Comparison of ENCODE assay signal across 22 cellular contexts in the genomic region with DNA sequence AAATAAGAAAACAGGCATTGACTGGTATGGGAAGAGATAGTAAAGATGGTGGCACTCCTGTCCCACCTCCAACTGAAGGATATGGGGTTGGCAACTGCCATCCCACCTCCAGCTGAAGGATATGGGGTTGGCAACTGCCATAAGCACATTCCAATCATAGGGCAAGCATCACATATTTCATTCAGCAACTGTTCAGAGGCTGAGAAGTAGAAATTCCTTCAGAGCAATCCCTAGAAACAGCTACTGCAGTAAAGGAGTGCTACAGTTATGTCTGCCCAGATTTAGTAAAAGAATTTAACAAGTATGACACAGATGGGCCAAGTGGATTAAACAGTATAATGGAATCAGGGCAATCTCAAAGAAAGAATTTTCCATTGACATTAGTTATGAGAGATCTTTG.
"Had no signal": no experiment of that assay in that cellular context is flagged by ENCODE, and none has a peak within 500 bp of the region (broad histone marks: within the 10 kb centered on the region; RNA-seq: fewer than 3 reads in every experiment).

No MANE protein-coding gene starts in this region.

- H3K27ac Mint-ChIP-seq: naive thymus-derived CD8-positive, alpha-beta T cell; stimulated activated naive B cell treated with anti-CD40 and anti-IgM and Interleukin-4, amounts not matched to agents 10 μg/mL and 1 μg/mL and 100 μg/mL, for 72 hours; stimulated activated naive CD8-positive, alpha-beta T cell treated with anti-CD3 and anti-CD28 coated beads, Interleukin-15, amount 100 ng/mL, for 72 hours had no signal

- H3K9me3 Mint-ChIP-seq: naive thymus-derived CD8-positive, alpha-beta T cell; stimulated activated naive B cell treated with anti-CD40 and anti-IgM and Interleukin-4, amounts not matched to agents 10 μg/mL and 1 μg/mL and 100 μg/mL, for 72 hours; stimulated activated naive CD8-positive, alpha-beta T cell treated with anti-CD3 and anti-CD28 coated beads, Interleukin-15, amount 100 ng/mL, for 72 hours had no signal

- H3K36me3 Mint-ChIP-seq: naive thymus-derived CD8-positive, alpha-beta T cell; stimulated activated naive B cell treated with anti-CD40 and anti-IgM and Interleukin-4, amounts not matched to agents 10 μg/mL and 1 μg/mL and 100 μg/mL, for 72 hours had no signal

- ATAC-seq: heart left ventricle; left colon; left ventricle myocardium superior; naive thymus-derived CD8-positive, alpha-beta T cell; psoas muscle; sciatic nerve; stimulated activated naive B cell treated with anti-CD40 and anti-IgM and Interleukin-4, amounts not matched to agents 10 μg/mL and 1 μg/mL and 100 μg/mL, for 72 hours; stimulated activated naive CD8-positive, alpha-beta T cell treated with anti-CD3 and anti-CD28 coated beads, Interleukin-15, amount 100 ng/mL, for 72 hours; upper lobe of right lung had no signal

- H3K4me3 Mint-ChIP-seq: naive thymus-derived CD8-positive, alpha-beta T cell; stimulated activated naive B cell treated with anti-CD40 and anti-IgM and Interleukin-4, amounts not matched to agents 10 μg/mL and 1 μg/mL and 100 μg/mL, for 72 hours; stimulated activated naive CD8-positive, alpha-beta T cell treated with anti-CD3 and anti-CD28 coated beads, Interleukin-15, amount 100 ng/mL, for 72 hours had no signal

- H3K4me3 ChIP-seq: heart left ventricle, lung, psoas muscle, skin epidermis, testis, tibial nerve, upper lobe of right lung, vagina had no signal

- DNase-seq: dermis blood vessel endothelial cell; foreskin melanocyte; heart left ventricle; hippocampal formation; left colon; left ventricle myocardium superior; mesenchymal stem cell; midbrain; naive thymus-derived CD8-positive, alpha-beta T cell; psoas muscle; retina; stimulated activated CD4-positive, alpha-beta T cell treated with anti-CD3 and anti-CD28 coated beads, Interleukin-2, amount 100 ng/mL, for 24 hours; stimulated activated CD4-positive, alpha-beta T cell treated with anti-CD3 and anti-CD28 coated beads, Interleukin-4, amount 100 ng/mL, for 4 hours; stimulated activated naive B cell treated with anti-CD40 and anti-IgM and Interleukin-4, amounts not matched to agents 10 μg/mL and 1 μg/mL and 100 μg/mL, for 72 hours; stimulated activated naive CD8-positive, alpha-beta T cell treated with anti-CD3 and anti-CD28 coated beads, Interleukin-15, amount 100 ng/mL, for 72 hours; testis; upper lobe of right lung had no signal

- H3K4me1 Mint-ChIP-seq: naive thymus-derived CD8-positive, alpha-beta T cell; stimulated activated naive CD8-positive, alpha-beta T cell treated with anti-CD3 and anti-CD28 coated beads, Interleukin-15, amount 100 ng/mL, for 72 hours had no signal
